1 cellular context compared by ENCODE assay signal in genomic region chr14:95265106-95266094, GRCh38.
TF ChIP-seq lines count a peak whose summit lies in the region.

No MANE protein-coding gene starts in this region.

TF ChIP-seq in SK-N-SH treated with all-trans-retinoic acid at 6 μM for 48 hours, 23 proteins besides CTCF, POLR2A, EP300 and RAD21 (continued from another document):
- TF ChIP-seq CREB5 (CRISPR knock-in tag; IDR thresholded peaks at IDR 0.05; ENCODE audit: low read depth) (peak; percentile 76), ARNTL (CRISPR knock-in tag; IDR thresholded peaks at IDR 0.05; ENCODE audit: borderline replicate concordance, low read depth) (no peak), ZNF70 (CRISPR knock-in tag; IDR thresholded peaks at IDR 0.05) (no peak), TOX (CRISPR knock-in tag; IDR thresholded peaks at IDR 0.05; ENCODE audit: borderline replicate concordance) (peak; percentile 87), SNAI2 (CRISPR knock-in tag; IDR thresholded peaks at IDR 0.05) (0 out of 2 replicates have a peak, but pooled peaks have one; percentile 75)
